11 cellular contexts compared by ENCODE assay signal in genomic region chr17:27217631-27218030, GRCh38.
DNase-seq lines count a peak whose midpoint lies in the region; ATAC-seq and TF ChIP-seq lines count a peak whose summit lies in the region.
"Had no signal": no experiment of that assay in that cellular context is flagged by ENCODE, and none has a peak within 500 bp of the region (broad histone marks: within the 10 kb centered on the region; RNA-seq: fewer than 3 reads in every experiment).

No MANE protein-coding gene starts in this region.

- intact Hi-C loops in left lung (cut with DNase I): no loop called here

- ATAC-seq in GM18858 (IDR thresholded peaks at IDR 0.05; ENCODE audit: unreplicated experiment) (peak; percentile 70), GM21619 (IDR thresholded peaks at IDR 0.05; ENCODE audit: unreplicated experiment) (peak; percentile 76), HG03442 (IDR thresholded peaks at IDR 0.05; ENCODE audit: unreplicated experiment) (peak; percentile 80), left lung (peak; percentile 83)
- ATAC-seq: foreskin keratinocyte had no signal

- no peak for TF ChIP-seq CTCF in left lung (IDR thresholded peaks at IDR 0.05)

- peak in 1 of 2 donors; percentile 54 for DNase-seq in left lung
- DNase-seq in cortex of kidney (lab: John Stamatoyannopoulos, UW): no peak
- no peak for DNase-seq in cerebellar nuclear complex (lab: John Stamatoyannopoulos, UW)
- DNase-seq in activated gamma-delta T cell (lab: John Stamatoyannopoulos, UW): no peak
- no peak for DNase-seq in activated CD4-positive, alpha-beta T cell treated with anti-CD3 and anti-CD28 coated beads for 1 hour
- DNase-seq: foreskin keratinocyte, Kasumi-1, nephron progenitor cell had no signal

- no peaks in the 10 kb centered on the region for H3K27me3 ChIP-seq in left lung
- H3K27me3 ChIP-seq: foreskin keratinocyte had no signal

- H3K4me1 ChIP-seq in left lung: no peaks in the 10 kb centered on the region
- H3K4me1 ChIP-seq: foreskin keratinocyte had no signal

- no peaks in the 10 kb centered on the region for H3K36me3 ChIP-seq in left lung

- H3K4me3 ChIP-seq in left lung: no peak overlapping the region

- H3K9me3 ChIP-seq in left lung: peaks cover 0 to 15% of the 10 kb centered on the region in 2 donors

- H3K27ac ChIP-seq in left lung: no peak overlapping the region
- H3K27ac ChIP-seq: foreskin keratinocyte had no signal
